ENCODE assay signal across 8 cellular contexts in genomic region chr20:50509923-50510705, GRCh38. TPM values are rescaled to one million over a fixed set of nuclear protein-coding genes. Genes with fewer than 3 reads are reported as not detected.
DNase-seq lines count a peak whose midpoint lies in the region; ATAC-seq, FAIRE-seq and TF ChIP-seq lines count a peak whose summit lies in the region.

PTPN1 (plus strand) TSS chr20:50510383; CDS start chr20:50510528, 145 bp downstream.

- no peaks in the 10 kb centered on the region for H3K36me3 ChIP-seq in OCI-LY7 (ENCODE audit: insufficient read depth, low read length)
- H3K36me3 ChIP-seq in endothelial cell of umbilical vein (ENCODE audit: control insufficient read depth in 2 of 2, extremely low read depth in 1 of 2, insufficient read depth in 2 of 2, low read length in 2 of 2) = peaks cover 0 to 2% of the 10 kb centered on the region in 2 experiments

- H3K9me1 ChIP-seq in endothelial cell of umbilical vein (replicated peaks; ENCODE audit: control insufficient read depth, extremely low read depth, insufficient read depth, low read length) = no peaks in the 10 kb centered on the region

- H3K9me3 ChIP-seq in OCI-LY7 (ENCODE audit: low read length) = no peaks in the 10 kb centered on the region
- no peaks in the 10 kb centered on the region for H3K9me3 ChIP-seq in endothelial cell of umbilical vein (replicated peaks; ENCODE audit: control insufficient read depth, insufficient read depth, low read length)

- intact Hi-C loops in OCI-LY7 (cut with micrococcal nuclease; ENCODE audit: unreplicated experiment) = loop anchor here (2.0 kb wide), 1 partner anchor 73 kb away; no protein-coding TSS in a partner anchor
- intact Hi-C loops in endothelial cell of umbilical vein (cut with micrococcal nuclease) = loop anchor here (1.0 to 2.0 kb wide), 6 partner anchors 19 to 63 kb away; no protein-coding TSS in a partner anchor

- no TSS peak for BruUV-seq in OCI-LY7 (replicated peaks; lab: Mats Ljungman, UMichigan)
- no TSS peak for BruUV-seq in endothelial cell of umbilical vein (replicated peaks; lab: Mats Ljungman, UMichigan)

- no peaks in the 10 kb centered on the region for H3K27me3 ChIP-seq in endothelial cell of umbilical vein (ENCODE audit: control insufficient read depth in 2 of 2, insufficient read depth in 2 of 2, low read length in 2 of 2)

- no peak for FAIRE-seq in D721Med (lab: Jason Lieb, UNC)
- FAIRE-seq in endothelial cell of umbilical vein (lab: Jason Lieb, UNC) = peak; percentile 83

- dilution Hi-C loops in endothelial cell of umbilical vein (cut with MboI; ENCODE audit: extremely low pct_ligation_motif_present, low sequenced_read_pairs) = no loop called here

- DNase-seq in D721Med (ENCODE audit: insufficient read length, low spot score) (peak; percentile 89), HuH-7.5 (ENCODE audit: low spot score) (peak; percentile 94), OCI-LY7 (ENCODE audit: low spot score) (peak; percentile 99), activated T-cell treated with anti-CD3 and anti-CD28 coated beads for 1 hour (ENCODE audit: low read depth) (peak; percentile 97), endothelial cell of umbilical vein (ENCODE audit: low read depth, low spot score) (peak; percentile 99), middle frontal gyrus (ENCODE audit: extremely low spot score, low spot score) (peak; percentile 99)
- peak; percentile 96 to 98 for DNase-seq in stimulated activated CD8-positive, alpha-beta memory T cell treated with anti-CD3 and anti-CD28 coated beads, Interleukin-2, amount 100 ng/mL, for 48 hours (ENCODE audit: low read depth in 2 of 2)

- peaks cover 30% of the 10 kb centered on the region; the same call in 1 of the 2 replicates for H3K79me2 ChIP-seq in OCI-LY7 (ENCODE audit: insufficient read depth, low read depth, low read length)
- H3K79me2 ChIP-seq in endothelial cell of umbilical vein (ENCODE audit: control insufficient read depth, insufficient read depth, low read length) = peaks cover 47% of the 10 kb centered on the region

- peaks cover 41% of the 10 kb centered on the region for H4K20me1 ChIP-seq in OCI-LY7 (ENCODE audit: insufficient read depth, low read length)
- H4K20me1 ChIP-seq in endothelial cell of umbilical vein (replicated peaks; ENCODE audit: control insufficient read depth, extremely low read depth, insufficient read depth, low read length) = no peaks in the 10 kb centered on the region

- H2AFZ ChIP-seq in OCI-LY7 (ENCODE audit: low read length) (peak within 1 kb of the TSS; percentile 98), endothelial cell of umbilical vein (ENCODE audit: low read depth, low read length) (peak within 1 kb of the TSS; percentile 80)

- peak; percentile 99 for TF ChIP-seq POLR2A in endothelial cell of umbilical vein (IDR thresholded peaks at IDR 0.05; ENCODE audit: low read depth, low read length)

- H3K4me3 ChIP-seq in OCI-LY7 (ENCODE audit: low read depth, low read length, poor library complexity, severe bottlenecking) = peak within 1 kb of the TSS; percentile 78
- H3K4me3 ChIP-seq in endothelial cell of umbilical vein (replicated peaks in 1 of 3; ENCODE audit: insufficient read depth in 1 of 3, low read depth in 1 of 3, low read length in 3 of 3) = peak within 1 kb of the TSS; percentile 35 to 97 (median 88)

- H3K4me2 ChIP-seq in OCI-LY7 (ENCODE audit: low read length) = peak within 1 kb of the TSS; percentile 88
- H3K4me2 ChIP-seq in endothelial cell of umbilical vein (ENCODE audit: insufficient read depth, low read length) = peak within 1 kb of the TSS; percentile 97

- peak; percentile 89 for ATAC-seq in GM21515 (IDR thresholded peaks at IDR 0.05; ENCODE audit: unreplicated experiment)

- H3K4me1 ChIP-seq in OCI-LY7 (ENCODE audit: insufficient read depth, low read length, poor library complexity, severe bottlenecking) (peaks cover 23% of the 10 kb centered on the region), endothelial cell of umbilical vein (ENCODE audit: control insufficient read depth, extremely low read depth, insufficient read depth, low read length) (peaks cover 31% of the 10 kb centered on the region)

- CTCF ChIA-PET in OCI-LY7 (lab: Charles Lee; ENCODE audit: unreplicated experiment) = interaction anchor here (0.6 kb wide), 1 partner anchor 763 kb away, joined by 3 read pairs; no protein-coding TSS in a partner anchor
- CTCF ChIA-PET in endothelial cell of umbilical vein (lab: Charles Lee) = interaction anchor here (0.8 to 8.7 kb wide), 8 partner anchors 9 to 63 kb away, joined by 3 to 133 read pairs (median 4); no protein-coding TSS in a partner anchor

- H3K9me2 ChIP-seq in OCI-LY7 (ENCODE audit: insufficient read depth, low read length) = no peaks in the 10 kb centered on the region

- H3K27ac ChIP-seq in OCI-LY7 (ENCODE audit: low read depth, low read length, poor library complexity, severe bottlenecking) (peak within 1 kb of the TSS; percentile 35), endothelial cell of umbilical vein (ENCODE audit: insufficient read depth, low read depth, low read length) (peak within 1 kb of the TSS; percentile 97)

- TF ChIP-seq CTCF in D721Med (IDR thresholded peaks at IDR 0.05; ENCODE audit: insufficient read depth, missing control alignments) = no peak
- no peak for TF ChIP-seq CTCF in OCI-LY7 (conservative IDR thresholded peaks at IDR 0.05; ENCODE audit: low read length)
- TF ChIP-seq CTCF in endothelial cell of umbilical vein (IDR thresholded peaks at IDR 0.05; ENCODE audit: extremely low read depth in 1 of 2, insufficient read depth in 1 of 2, low read depth in 1 of 2, low read length in 2 of 2) = peak in 1 of 2 donors; percentile 2

- POLR2A ChIA-PET in OCI-LY7 (lab: Charles Lee) = interaction anchor here (0.5 to 1.8 kb wide), 6 partner anchors 10 to 594 kb away, joined by 3 to 7 read pairs (median 3); no protein-coding TSS in a partner anchor
- POLR2A ChIA-PET in endothelial cell of umbilical vein (lab: Charles Lee) = interaction anchor here (0.7 to 2.5 kb wide), 5 partner anchors 26 to 63 kb away, joined by 3 to 17 read pairs (median 3); no protein-coding TSS in a partner anchor

- H3K9ac ChIP-seq in endothelial cell of umbilical vein (replicated peaks; ENCODE audit: extremely low read depth, insufficient read depth, low read length) = peak within 1 kb of the TSS; percentile 85

TF ChIP-seq in endothelial cell of umbilical vein, 7 proteins besides CTCF, POLR2A, EP300 and RAD21:
- TF ChIP-seq JUN (IDR thresholded peaks at IDR 0.05; ENCODE audit: borderline replicate concordance, insufficient read depth, insufficient read length, low read depth) (no peak), MAX (IDR thresholded peaks at IDR 0.05; ENCODE audit: insufficient read depth, insufficient read length) (peak; percentile 1), FOS (IDR thresholded peaks at IDR 0.05; ENCODE audit: borderline replicate concordance, insufficient read depth, low read length) (peak; percentile 74), EZH2 (IDR thresholded peaks at IDR 0.05; ENCODE audit: borderline replicate concordance, low read depth, low read length, severe bottlenecking) (no peak), MYC (IDR thresholded peaks at IDR 0.05; ENCODE audit: low read depth, low read length) (no peak), GATA2 (IDR thresholded peaks at IDR 0.05; ENCODE audit: insufficient read depth, insufficient read length, low read depth, low read length) (peak; percentile 28), POLR2AphosphoS5 (IDR thresholded peaks at IDR 0.05; ENCODE audit: insufficient read depth, low read depth, low read length) (peak; percentile 99)

RNA-seq across cellular contexts. Expression of gene PTPN1, which starts in this region (rescaled TPM):
- total RNA-seq in OCI-LY7 (2014; rRNA removed; shearing (Covaris generic)) = 21.6 and 25.1 TPM in 2 replicates
- total RNA-seq in OCI-LY7 (2022) (17.1 and 22.0 TPM in 2 replicates), endothelial cell of umbilical vein (57.7 and 64.3 TPM in 2 replicates)
- polyA plus RNA-seq in endothelial cell of umbilical vein = 38.9 and 41.1 TPM in 2 replicates
- 46.3 and 46.5 TPM in 2 replicates for polyA plus RNA-seq in endothelial cell of umbilical vein (2011; cell fraction: cytosol; rRNA removed)
- 67.9 and 82.7 TPM in 2 replicates for polyA plus RNA-seq in endothelial cell of umbilical vein (2011; cell fraction: nucleus; rRNA removed)
- polyA plus RNA-seq in endothelial cell of umbilical vein (2012) = 54.6 and 69.0 TPM in 2 replicates
- 38.9 and 47.4 TPM in 2 replicates for polyA minus RNA-seq in endothelial cell of umbilical vein
- polyA minus RNA-seq in endothelial cell of umbilical vein (2011; cell fraction: cytosol; rRNA and poly(A)+ RNA removed) = 14.3 TPM
- 40.9 and 46.0 TPM in 2 replicates for polyA minus RNA-seq in endothelial cell of umbilical vein (2011; cell fraction: nucleus; rRNA and poly(A)+ RNA removed)

Comparison
In these comparisons a context has a peak if more than half of its experiments do, and no peak if none do; other contexts are left out.
1. Peak in every context shown above with its lines: DNase-seq, ATAC-seq, H3K4me3 ChIP-seq and H3K27ac ChIP-seq.